ENCODE assay signal across 28 cellular contexts in the genomic region with DNA sequence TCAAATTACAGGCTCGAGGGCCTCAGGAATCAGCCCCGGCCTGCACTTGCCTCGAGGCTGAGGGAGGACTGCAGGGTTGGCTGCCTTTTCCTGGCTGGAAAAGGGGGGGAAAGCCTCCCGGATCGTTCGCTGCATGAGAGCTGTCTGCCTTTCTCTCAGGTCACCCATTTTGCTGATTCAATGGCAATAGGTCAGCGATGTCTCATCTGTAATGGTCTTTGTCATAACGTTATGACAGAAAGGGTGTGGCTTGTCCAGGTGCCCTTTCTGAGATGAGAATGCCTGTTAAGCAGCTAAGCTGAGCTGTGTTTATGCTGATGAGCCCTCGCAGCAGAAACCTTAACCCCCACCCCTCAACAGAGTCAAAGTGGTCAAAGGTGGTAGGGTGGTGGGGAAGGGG.
DNase-seq lines count a peak whose midpoint lies in the region; ATAC-seq, FAIRE-seq and TF ChIP-seq lines count a peak whose summit lies in the region.
"Had no signal": no experiment of that assay in that cellular context is flagged by ENCODE, and none has a peak within 500 bp of the region (broad histone marks: within the 10 kb centered on the region; RNA-seq: fewer than 3 reads in every experiment).

No MANE protein-coding gene starts in this region.

- H3K9me2 ChIP-seq in PC-3 (replicated peaks; ENCODE audit: low read length) = no peaks in the 10 kb centered on the region

- no peaks in the 10 kb centered on the region for H4K20me1 ChIP-seq in PC-3 (ENCODE audit: low read length)

- H3K27me3 Mint-ChIP-seq in nephron progenitor cell (ENCODE audit: low read depth, poor library complexity) = peaks cover 15% of the 10 kb centered on the region

- H3K27ac Mint-ChIP-seq in nephron progenitor cell = no peak overlapping the region
- H3K27ac Mint-ChIP-seq: CD4-positive, alpha-beta T cell; progenitor cell of endocrine pancreas; stimulated activated naive B cell treated with anti-CD40 and anti-IgM and Interleukin-4, amounts not matched to agents 10 μg/mL and 1 μg/mL and 100 μg/mL, for 72 hours; T-helper 1 cell treated with Interleukin-12 subunit alpha and Interleukin-12 subunit beta and Interleukin-4 antibody, amounts not matched to agents 30 μg/mL and 1 μg/mL, for 36 hours had no signal

- intact Hi-C loops in PC-3 (cut with micrococcal nuclease) = no loop called here
- intact Hi-C loops in body of pancreas (cut with DNase I) = no loop called here

- H3K9me3 ChIP-seq in PC-3 (ENCODE audit: low read length) = no peaks in the 10 kb centered on the region
- no peaks in the 10 kb centered on the region for H3K9me3 ChIP-seq in body of pancreas
- H3K9me3 ChIP-seq: esophagus muscularis mucosa, mucosa of descending colon, SJCRH30 had no signal

- CTCF ChIA-PET in PC-3 (lab: Charles Lee) = interaction anchor here (1.5 kb wide), 1 partner anchor 76 kb away, joined by 3 read pairs; no protein-coding TSS in a partner anchor

- FAIRE-seq in H54 (lab: Jason Lieb, UNC) = no peak

- H3K9me3 Mint-ChIP-seq in nephron progenitor cell = peaks cover 8% of the 10 kb centered on the region

- H3K27me3 ChIP-seq in PC-3 (ENCODE audit: low read length) (no peaks in the 10 kb centered on the region), body of pancreas (no peaks in the 10 kb centered on the region)
- H3K27me3 ChIP-seq: esophagus muscularis mucosa, SJCRH30, tibial nerve had no signal

- H3K4me1 Mint-ChIP-seq in nephron progenitor cell = peaks cover 14% of the 10 kb centered on the region
- H3K4me1 Mint-ChIP-seq: neural crest cell; stimulated activated naive B cell treated with anti-CD40 and anti-IgM and Interleukin-4, amounts not matched to agents 10 μg/mL and 1 μg/mL and 100 μg/mL, for 72 hours had no signal

- no peaks in the 10 kb centered on the region for H3K36me3 ChIP-seq in PC-3 (ENCODE audit: low read depth, low read length)
- H3K36me3 ChIP-seq in body of pancreas (replicated peaks in 1 of 2; ENCODE audit: insufficient read depth in 1 of 2, low read depth in 2 of 2) = no peaks in the 10 kb centered on the region
- H3K36me3 ChIP-seq: esophagus muscularis mucosa, SJCRH30, tibial nerve had no signal

- no peak overlapping the region for H3K9ac ChIP-seq in PC-3 (ENCODE audit: low read length)
- H3K9ac ChIP-seq: GM23248 had no signal

- H3K4me1 ChIP-seq in PC-3 (ENCODE audit: insufficient read depth, low read length) = peaks cover 14% of the 10 kb centered on the region
- H3K4me1 ChIP-seq in body of pancreas = no peaks in the 10 kb centered on the region
- H3K4me1 ChIP-seq: esophagus muscularis mucosa, tibial nerve had no signal

- 43 to 54% methylated on average over 9 of the region's 9 CpGs for WGBS in body of pancreas, 2 donors

- no peak for TF ChIP-seq CTCF in PC-3 (conservative IDR thresholded peaks at IDR 0.05; ENCODE audit: low read depth, low read length)
- no peak for TF ChIP-seq CTCF in epithelial cell of esophagus (IDR thresholded peaks at IDR 0.05; ENCODE audit: insufficient read depth, low read depth, low read length, missing control alignments)
- no peak for TF ChIP-seq CTCF in nephron progenitor cell (IDR thresholded peaks at IDR 0.05)
- TF ChIP-seq CTCF in body of pancreas (IDR thresholded peaks at IDR 0.05) = no peak

- peak overlapping the region; percentile 74 for H2AFZ ChIP-seq in PC-3 (ENCODE audit: low read length)
- H2AFZ ChIP-seq: GM23248 had no signal

- peak overlapping the region; percentile 27; the same call in 1 of the 2 replicates for H3K4me3 ChIP-seq in PC-3 (ENCODE audit: low read length)
- no peak overlapping the region for H3K4me3 ChIP-seq in epithelial cell of esophagus (ENCODE audit: low read length)
- no peak overlapping the region for H3K4me3 ChIP-seq in body of pancreas
- H3K4me3 ChIP-seq: esophagus muscularis mucosa, GM23248, mucosa of descending colon, SJCRH30, tibial nerve had no signal

- peak overlapping the region; percentile 77 for H3K4me2 ChIP-seq in PC-3 (ENCODE audit: low read length)

- DNase-seq in H54 (ENCODE audit: insufficient read length, low spot score) = peak; percentile 24
- DNase-seq in PC-3 = peak; percentile 80
- peak; percentile 48 for DNase-seq in epithelial cell of esophagus (ENCODE audit: low read depth)
- DNase-seq in nephron progenitor cell = peak; percentile 43
- DNase-seq in DMS79 (lab: John Stamatoyannopoulos, UW) = no peak
- DNase-seq in NCI-H524 (lab: John Stamatoyannopoulos, UW) = no peak
- no peak for DNase-seq in T-helper 9 cell
- no peak for DNase-seq in body of pancreas
- DNase-seq: activated naive CD4-positive, alpha-beta T cell; caudate nucleus; CD4-positive, alpha-beta T cell; DMS153; GM23248; Kasumi-1; left ventricle myocardium superior; mucosa of descending colon; NCI-H1092 treated with DMSO at 0.1 percent for 48 hours; NCI-H2081; NCI-H524 treated with DMSO at 0.1 percent for 48 hours; stimulated activated CD4-positive, alpha-beta T cell treated with anti-CD3 and anti-CD28 coated beads, Interleukin-2, amount 100 ng/mL, for 24 hours; stimulated activated naive B cell treated with anti-CD40 and anti-IgM and Interleukin-4, amounts not matched to agents 10 μg/mL and 1 μg/mL and 100 μg/mL, for 72 hours had no signal

- ATAC-seq in PC-3 (peak; percentile 93), body of pancreas (no peak)
- ATAC-seq: left ventricle myocardium superior; mucosa of descending colon; stimulated activated naive B cell treated with anti-CD40 and anti-IgM and Interleukin-4, amounts not matched to agents 10 μg/mL and 1 μg/mL and 100 μg/mL, for 72 hours had no signal

- H3K4me3 Mint-ChIP-seq in nephron progenitor cell = no peak overlapping the region
- H3K4me3 Mint-ChIP-seq: CD4-positive, alpha-beta T cell; neural crest cell; stimulated activated naive B cell treated with anti-CD40 and anti-IgM and Interleukin-4, amounts not matched to agents 10 μg/mL and 1 μg/mL and 100 μg/mL, for 72 hours; T-helper 1 cell treated with Interleukin-12 subunit alpha and Interleukin-12 subunit beta and Interleukin-4 antibody, amounts not matched to agents 30 μg/mL and 1 μg/mL, for 36 hours had no signal

- H3K27ac ChIP-seq in PC-3 (ENCODE audit: low read length) (peak overlapping the region; percentile 10; the same call in 1 of the 2 replicates), body of pancreas (no peak overlapping the region)
- H3K27ac ChIP-seq: esophagus muscularis mucosa, GM23248, SJCRH30, tibial nerve, VCaP had no signal

- H3K79me2 ChIP-seq in PC-3 (ENCODE audit: low read length) = no peaks in the 10 kb centered on the region

- H3F3A ChIP-seq in PC-3 (ENCODE audit: low read length, unreplicated experiment) = no peaks in the 10 kb centered on the region

- TF ChIP-seq POLR2A in H54 (IDR thresholded peaks at IDR 0.05; ENCODE audit: low read depth, low read length) = no peak
- no peak for TF ChIP-seq POLR2A in body of pancreas (IDR thresholded peaks at IDR 0.05)

- POLR2A ChIA-PET in PC-3 (lab: Charles Lee; ENCODE audit: unreplicated experiment) = no interaction called here

- no peaks in the 10 kb centered on the region for H3K36me3 Mint-ChIP-seq in nephron progenitor cell (ENCODE audit: low read depth)

- BruUV-seq in PC-3 (replicated peaks; lab: Mats Ljungman, UMichigan) = no TSS peak

Comparison
In these comparisons a context has a peak if more than half of its experiments do, and no peak if none do; other contexts are left out.
1. DNase-seq: peak in H54 (single experiment), PC-3 (single experiment), epithelial cell of esophagus (single experiment) and nephron progenitor cell (single experiment); none in DMS79 (single experiment), NCI-H524 (0 of 2), T-helper 9 cell (single experiment) and body of pancreas (0 of 4).